Comparison of ENCODE assay signal across 22 cellular contexts in genomic region chr18:39764848-39765247, GRCh38.
"Had no signal": no experiment of that assay in that cellular context is flagged by ENCODE, and none has a peak within 500 bp of the region (broad histone marks: within the 10 kb centered on the region; RNA-seq: fewer than 3 reads in every experiment).

No MANE protein-coding gene starts in this region.

- DNase-seq: dermis blood vessel endothelial cell; dorsolateral prefrontal cortex; effector CD4-positive, alpha-beta T cell; effector memory CD4-positive, alpha-beta T cell; foreskin keratinocyte; heart left ventricle; hypothalamus; immature natural killer cell; islet precursor cell; left cardiac atrium; left ventricle myocardium inferior; lower lobe of right lung; mesenchymal stem cell; midbrain; naive B cell; naive thymus-derived CD8-positive, alpha-beta T cell had no signal

- H3K4me1 Mint-ChIP-seq: immature natural killer cell; naive B cell; naive thymus-derived CD8-positive, alpha-beta T cell had no signal

- H3K4me3 ChIP-seq: coronary artery, dorsolateral prefrontal cortex, esophagus muscularis mucosa, gastroesophageal sphincter, heart left ventricle, hepatocyte, left ventricle myocardium inferior, lower lobe of right lung had no signal

- H3K27ac ChIP-seq: coronary artery, dorsolateral prefrontal cortex, esophagus muscularis mucosa, gastroesophageal sphincter, heart left ventricle, hepatocyte, left ventricle myocardium inferior, lower lobe of right lung had no signal

- H3K4me2 ChIP-seq: hepatocyte had no signal

- H3K27me3 ChIP-seq: dorsolateral prefrontal cortex, esophagus muscularis mucosa, foreskin keratinocyte, gastroesophageal sphincter, heart left ventricle, hepatocyte had no signal

- H3K79me2 ChIP-seq: hepatocyte had no signal

- H3K4me1 ChIP-seq: esophagus muscularis mucosa, gastroesophageal sphincter, heart left ventricle, left ventricle myocardium inferior, lower lobe of right lung had no signal

- H3K9me3 ChIP-seq: esophagus muscularis mucosa, gastroesophageal sphincter, heart left ventricle, lower lobe of right lung had no signal

- H3K27me3 Mint-ChIP-seq: naive B cell; naive thymus-derived CD8-positive, alpha-beta T cell had no signal

- H2AFZ ChIP-seq: hepatocyte had no signal

- H3K36me3 ChIP-seq: esophagus muscularis mucosa, gastroesophageal sphincter, heart left ventricle, left ventricle myocardium inferior, lower lobe of right lung had no signal

- H3K36me3 Mint-ChIP-seq: immature natural killer cell; naive B cell; naive thymus-derived CD8-positive, alpha-beta T cell had no signal

- ATAC-seq: foreskin keratinocyte; gastroesophageal sphincter; heart left ventricle; left cardiac atrium; left lobe of liver; lower lobe of right lung; naive thymus-derived CD8-positive, alpha-beta T cell had no signal

- H3K4me3 Mint-ChIP-seq: immature natural killer cell; naive B cell; naive thymus-derived CD8-positive, alpha-beta T cell had no signal

- H3K27ac Mint-ChIP-seq: immature natural killer cell, naive B cell had no signal

- FAIRE-seq: endothelial cell of umbilical vein had no signal
